In the genomic region with DNA sequence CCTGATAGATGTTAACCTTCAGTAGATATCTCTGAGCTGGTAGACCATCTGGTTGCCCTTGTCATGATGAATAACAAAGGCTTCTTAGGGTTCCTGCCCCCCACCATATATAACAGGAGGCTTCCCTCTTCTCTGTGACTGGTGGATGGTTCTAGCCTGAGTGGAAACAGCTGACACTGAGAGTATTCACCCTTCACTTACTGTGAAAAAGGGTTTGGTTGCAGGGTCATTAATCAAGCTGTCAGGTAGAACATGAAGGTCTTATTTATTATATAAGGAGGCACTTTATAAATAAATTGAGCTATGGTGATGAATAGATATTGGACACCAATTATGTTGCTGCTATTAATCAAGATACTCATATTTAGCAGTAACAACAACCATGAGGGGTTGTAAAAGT, we compare ENCODE assay signal across 14 cellular contexts. TPM values are rescaled to one million over a fixed set of nuclear protein-coding genes. Genes with fewer than 3 reads are reported as not detected.
A peak's percentile ranks its signal among the peaks of the same experiment; 100 is the strongest.
DNase-seq lines count a peak whose midpoint lies in the region; ATAC-seq lines count a peak whose summit lies in the region.
"Had no signal": no experiment of that assay in that cellular context is flagged by ENCODE, and none has a peak within 500 bp of the region (broad histone marks: within the 10 kb centered on the region; RNA-seq: fewer than 3 reads in every experiment).

No MANE protein-coding gene starts in this region.

- no peaks in the 10 kb centered on the region for H3K4me1 Mint-ChIP-seq in T-helper 17 cell
- H3K4me1 Mint-ChIP-seq: CD8-positive, alpha-beta memory T cell had no signal

- DNase-seq in NCI-H1105 treated with DMSO at 0.1 percent for 48 hours (lab: John Stamatoyannopoulos, UW) (peak; percentile 50), NCI-H1105 (lab: John Stamatoyannopoulos, UW) (no peak), NCI-H748 (lab: John Stamatoyannopoulos, UW; ENCODE audit: unreplicated experiment) (peak; percentile 4), NCI-H748 treated with DMSO at 0.1 percent for 48 hours (lab: John Stamatoyannopoulos, UW) (no peak), NCI-H69 (lab: John Stamatoyannopoulos, UW) (peak; percentile 86), T-helper 17 cell (no peak), NCI-H2196 treated with DMSO at 0.1 percent for 48 hours (lab: John Stamatoyannopoulos, UW; ENCODE audit: unreplicated experiment) (no peak)
- DNase-seq: 8988T; AML-193; Caco-2; CD8-positive, alpha-beta memory T cell; IMR-90 had no signal

- H3K27me3 Mint-ChIP-seq in T-helper 17 cell: no peaks in the 10 kb centered on the region
- H3K27me3 Mint-ChIP-seq: CD8-positive, alpha-beta memory T cell had no signal

- H3K9me3 ChIP-seq in T-helper 17 cell (ENCODE audit: control insufficient read depth, low read length, poor library complexity, severe bottlenecking): no peaks in the 10 kb centered on the region
- H3K9me3 ChIP-seq: BLaER1, Caco-2 had no signal

- no peak overlapping the region for H3K4me3 Mint-ChIP-seq in T-helper 17 cell
- H3K4me3 Mint-ChIP-seq: CD8-positive, alpha-beta memory T cell had no signal

- H3K27ac Mint-ChIP-seq in T-helper 17 cell: no peak overlapping the region
- H3K27ac Mint-ChIP-seq: CD8-positive, alpha-beta memory T cell had no signal

- no peak for ATAC-seq in T-helper 17 cell
- ATAC-seq: HCT116 had no signal

- H3K36me3 Mint-ChIP-seq in T-helper 17 cell (ENCODE audit: low read depth): no peaks in the 10 kb centered on the region

RNA-seq across cellular contexts. Expression of a gene that starts 58.6 kb away (rescaled TPM):
- total RNA-seq in T-helper 17 cell: under 1 TPM in 1 of 2 donors, not detected in 1; 0.08 TPM
- total RNA-seq: Caco-2; CD8-positive, alpha-beta memory T cell had no signal

Comparison
In these comparisons a context has a peak if more than half of its experiments do, and no peak if none do; other contexts are left out.
1. DNase-seq: peak in NCI-H1105 treated with DMSO at 0.1 percent for 48 hours (single experiment), NCI-H748 (single experiment) and NCI-H69 (single experiment); none in NCI-H1105 (single experiment), NCI-H748 treated with DMSO at 0.1 percent for 48 hours (single experiment), T-helper 17 cell (0 of 3) and NCI-H2196 treated with DMSO at 0.1 percent for 48 hours (single experiment).